29 cellular contexts compared by ENCODE assay signal in the genomic region with DNA sequence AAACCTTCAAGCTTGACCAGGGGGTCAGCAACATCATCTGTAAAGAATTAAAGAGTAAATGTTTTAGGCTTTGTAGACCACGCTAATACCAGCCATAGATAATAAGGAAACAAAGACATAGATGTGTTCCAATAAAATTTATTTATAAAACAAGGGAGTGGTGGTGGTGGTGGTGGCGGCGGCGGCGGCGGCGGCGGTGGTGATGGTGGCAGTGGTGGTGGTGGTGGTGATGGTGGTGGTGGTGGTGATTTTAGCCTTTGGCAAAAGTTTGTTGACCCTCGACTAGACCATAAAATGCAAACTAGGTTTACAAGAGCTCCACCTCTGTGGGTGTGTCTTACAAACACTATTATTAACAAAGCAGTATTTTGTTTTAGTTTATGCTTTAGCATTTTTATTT.
"Had no signal": no experiment of that assay in that cellular context is flagged by ENCODE, and none has a peak within 500 bp of the region (broad histone marks: within the 10 kb centered on the region; RNA-seq: fewer than 3 reads in every experiment).

No MANE protein-coding gene starts in this region.

- H3K4me3 ChIP-seq: adrenal gland, ascending aorta, body of pancreas, breast epithelium, cardiac muscle cell had no signal

- DNase-seq: activated effector memory CD4-positive, alpha-beta T cell treated with anti-CD3 and anti-CD28 coated beads, Interleukin-2, amount 50 U/mL, for 16 hours; activated effector memory CD4-positive, alpha-beta T cell treated with Interleukin-2 at 50 U/mL for 16 hours; activated gamma-delta T cell; activated gamma-delta T cell treated with Interleukin-2 at 50 U/mL for 16 hours; activated naive CD4-positive, alpha-beta T cell; activated naive CD4-positive, alpha-beta T cell treated with anti-CD3 and anti-CD28 coated beads for 36 hours; activated naive CD4-positive, alpha-beta T cell treated with anti-CD3 and anti-CD28 coated beads, Interleukin-2, amount 10 ng/mL, durations not matched to agents 7 days and 5 days; activated naive CD4-positive, alpha-beta T cell treated with anti-CD3 and anti-CD28 coated beads, Interleukin-2, amount 50 U/mL, for 16 hours; activated naive CD4-positive, alpha-beta T cell treated with Interleukin-2 at 50 U/mL for 16 hours; activated naive CD8-positive, alpha-beta T cell treated with anti-CD3 and anti-CD28 coated beads for 36 hours; activated naive CD8-positive, alpha-beta T cell treated with anti-CD3 and anti-CD28 coated beads, Interleukin-2, amount 10 ng/mL, durations not matched to agents 7 days and 5 days; activated naive CD8-positive, alpha-beta T cell treated with anti-CD3 and anti-CD28 coated beads, Interleukin-2, amount 50 U/mL, for 24 hours; activated T-cell treated with anti-CD3 and anti-CD28 coated beads, Interleukin-2, amount 50 U/mL, for 24 hours; activated T-cell treated with anti-CD3 and anti-CD28 coated beads, Interleukin-2, amount 50 U/mL, for 4 hours; activated T-cell treated with anti-CD3 and anti-CD28 coated beads, Interleukin-2, amount 50 U/mL, for 48 hours; activated T-cell treated with anti-CD3 and anti-CD28 coated beads, Interleukin-2, amount 50 U/mL, for 72 hours; adrenal gland; amniotic stem cell; amygdala; anterior cingulate cortex; aorta; body of pancreas; brain microvascular endothelial cell; caudate nucleus; central memory CD4-positive, alpha-beta T cell; cerebellar nuclear complex had no signal
